ENCODE assay signal across 23 cellular contexts in the genomic region with DNA sequence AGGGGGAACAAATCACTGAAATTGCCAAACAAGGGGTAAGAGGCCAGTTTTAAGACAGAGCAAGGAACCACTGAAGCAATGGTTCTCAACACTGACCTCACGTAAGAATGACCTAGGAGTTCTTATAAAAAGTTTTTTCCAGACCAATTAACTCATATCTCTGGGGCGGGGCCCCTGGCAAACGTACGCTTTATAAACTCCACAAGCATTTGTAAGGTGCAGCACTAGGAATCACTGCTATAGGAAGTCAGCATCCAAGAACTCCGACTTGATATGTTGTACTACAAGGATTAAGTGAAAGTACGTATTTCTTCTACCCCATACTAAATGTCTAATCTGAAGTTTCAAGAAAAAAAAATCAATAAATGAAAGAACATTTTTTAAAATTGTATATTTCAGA.
"Had no signal": no experiment of that assay in that cellular context is flagged by ENCODE, and none has a peak within 500 bp of the region (broad histone marks: within the 10 kb centered on the region; RNA-seq: fewer than 3 reads in every experiment).

No MANE protein-coding gene starts in this region.

- H3K9me3 ChIP-seq: SK-N-SH had no signal

- H3K27ac ChIP-seq: HL-60, KMS-11 had no signal

- H3K4me3 Mint-ChIP-seq: IgD-negative memory B cell had no signal

- ATAC-seq: K562 had no signal

- H3K27ac Mint-ChIP-seq: IgD-negative memory B cell had no signal

- H3K9ac ChIP-seq: KMS-11, SK-N-SH had no signal

- DNase-seq: Kasumi-1, MV-4-11, NCI-H1048, NCI-H1105, NCI-H1417, NCI-H1436 treated with DMSO at 0.1 percent for 48 hours, NCI-H1694 treated with DMSO at 0.1 percent for 48 hours, NCI-H1930, NCI-H2081, NCI-H2171, NCI-H226, NCI-H446, NCI-H510A, NCI-H524 treated with DMSO at 0.1 percent for 48 hours, NCI-H69, NCI-H774, Right ventricle myocardium superior, RPMI8226, SK-N-SH had no signal

- H3K4me3 ChIP-seq: K562 had no signal
